15 cellular contexts compared by ENCODE assay signal in the genomic region with DNA sequence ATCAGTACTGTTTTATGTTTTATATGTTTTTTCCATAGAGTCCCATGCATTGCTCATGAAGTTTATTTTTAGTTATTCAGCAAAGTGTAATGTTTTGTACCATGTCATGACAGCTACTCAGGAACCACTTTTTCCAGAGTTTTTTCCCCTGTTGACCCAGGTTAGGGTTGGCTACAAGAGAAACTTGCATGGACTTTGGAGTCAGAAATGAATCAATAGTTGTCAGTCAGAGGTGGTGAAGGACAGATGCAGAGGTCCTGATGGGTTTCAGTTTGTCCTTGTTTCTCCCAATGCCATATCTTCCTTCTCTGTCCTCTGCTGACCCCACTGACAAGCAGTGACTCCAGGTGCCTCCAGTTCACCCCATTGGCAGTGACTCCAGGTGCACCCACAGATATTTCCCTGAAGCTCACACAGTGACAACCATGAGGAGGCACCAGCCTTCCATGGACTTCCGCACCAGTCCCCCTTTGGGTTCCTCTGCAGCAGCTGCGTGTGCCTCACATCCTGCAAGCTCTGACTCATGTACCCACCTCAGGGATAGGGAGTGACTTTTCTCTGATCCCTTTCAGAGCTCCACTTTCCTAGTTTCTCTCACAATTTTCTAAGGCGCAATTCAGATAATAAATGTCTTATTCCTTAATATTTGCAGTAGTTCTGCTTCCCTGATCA.
DNase-seq lines count a peak whose midpoint lies in the region; ATAC-seq and TF ChIP-seq lines count a peak whose summit lies in the region.
"Had no signal": no experiment of that assay in that cellular context is flagged by ENCODE, and none has a peak within 500 bp of the region (broad histone marks: within the 10 kb centered on the region; RNA-seq: fewer than 3 reads in every experiment).

No MANE protein-coding gene starts in this region.

- H3F3A ChIP-seq in smooth muscle cell (ENCODE audit: low read depth): no peaks in the 10 kb centered on the region

- no peak for ATAC-seq in GM18498 (IDR thresholded peaks at IDR 0.05; ENCODE audit: unreplicated experiment)

- TF ChIP-seq CTCF in esophagus muscularis mucosa (IDR thresholded peaks at IDR 0.05) (no peak), smooth muscle cell (IDR thresholded peaks at IDR 0.05; ENCODE audit: borderline replicate concordance, insufficient read depth, poor library complexity, severe bottlenecking) (no peak)

- no peak for TF ChIP-seq POLR2A in esophagus muscularis mucosa (IDR thresholded peaks at IDR 0.05; ENCODE audit: low read depth)

- H3K4me2 ChIP-seq in smooth muscle cell: no peak overlapping the region

- H3K27ac ChIP-seq in esophagus muscularis mucosa (replicated peaks in 1 of 4): no peak overlapping the region
- no peak overlapping the region for H3K27ac ChIP-seq in smooth muscle cell (ENCODE audit: low read depth)
- H3K27ac ChIP-seq: 22Rv1, spleen, tibial nerve had no signal

- H3K36me3 ChIP-seq in esophagus muscularis mucosa: no peaks in the 10 kb centered on the region
- no peaks in the 10 kb centered on the region for H3K36me3 ChIP-seq in smooth muscle cell (ENCODE audit: low read depth)
- H3K36me3 ChIP-seq: spleen, tibial nerve had no signal

- no peak overlapping the region for H3K9ac ChIP-seq in smooth muscle cell (ENCODE audit: low read depth)

- H3K27me3 ChIP-seq in esophagus muscularis mucosa (no peaks in the 10 kb centered on the region), smooth muscle cell (ENCODE audit: low read depth) (no peaks in the 10 kb centered on the region)
- H3K27me3 ChIP-seq: spleen, tibial nerve had no signal

- intact Hi-C loops in esophagus muscularis mucosa (cut with DNase I): no loop called here

- H3K4me3 ChIP-seq in esophagus muscularis mucosa (no peak overlapping the region), smooth muscle cell (no peak overlapping the region)
- H3K4me3 ChIP-seq: spleen, tibial nerve had no signal

- peak overlapping the region; percentile 12 for H2AFZ ChIP-seq in smooth muscle cell (ENCODE audit: low read depth)

- no peaks in the 10 kb centered on the region for H3K4me1 ChIP-seq in esophagus muscularis mucosa
- H3K4me1 ChIP-seq in smooth muscle cell (ENCODE audit: low read depth): peaks cover 12% of the 10 kb centered on the region
- H3K4me1 ChIP-seq: tibial nerve had no signal

- no peaks in the 10 kb centered on the region for H3K79me2 ChIP-seq in smooth muscle cell (ENCODE audit: low read depth)

- H3K9me3 ChIP-seq in esophagus muscularis mucosa (no peaks in the 10 kb centered on the region), smooth muscle cell (replicated peaks; ENCODE audit: low read depth) (no peaks in the 10 kb centered on the region)
- H3K9me3 ChIP-seq: spleen, tibial nerve had no signal

- DNase-seq in SIG-M5 treated with dmso at 0.1 percent for 504 hours (lab: John Stamatoyannopoulos, UW; ENCODE audit: unreplicated experiment): peak; percentile 23
- DNase-seq in SIG-M5 (lab: John Stamatoyannopoulos, UW): no peak
- peak; percentile 76 for DNase-seq in RPMI7951 (ENCODE audit: low read depth)
- peak; percentile 50 for DNase-seq in esophagus muscularis mucosa (ENCODE audit: extremely low spot score)
- DNase-seq in smooth muscle cell (lab: John Stamatoyannopoulos, UW; ENCODE audit: unreplicated experiment): no peak
- no peak for DNase-seq in GOT3 (lab: John Stamatoyannopoulos, UW)
- DNase-seq in amniotic stem cell (lab: John Stamatoyannopoulos, UW): no peak
- DNase-seq: activated CD4-positive, alpha-beta T cell treated with anti-CD3 and anti-CD28 coated beads for 36 hours; kidney; MM.1S; NCI-H524 treated with DMSO at 0.1 percent for 48 hours; spleen had no signal

- TF ChIP-seq EP300 in esophagus muscularis mucosa (IDR thresholded peaks at IDR 0.05): no peak

- WGBS in esophagus muscularis mucosa: 70% methylated on average over 3 of the region's 3 CpGs
- 69% methylated on average over 3 of the region's 3 CpGs for WGBS in smooth muscle cell (ENCODE audit: low lambda C conversion rate)

- no peaks in the 10 kb centered on the region for H4K20me1 ChIP-seq in smooth muscle cell (ENCODE audit: low read depth)

Comparison
In these comparisons a context has a peak if more than half of its experiments do, and no peak if none do; other contexts are left out.
1. DNase-seq: peak in SIG-M5 treated with dmso at 0.1 percent for 504 hours (single experiment), RPMI7951 (single experiment) and esophagus muscularis mucosa (single experiment); none in SIG-M5 (single experiment), smooth muscle cell (single experiment), GOT3 (single experiment) and amniotic stem cell (single experiment).